10 cellular contexts compared by ENCODE assay signal in genomic region chr6:27280064-27280539, GRCh38. TPM values are rescaled to one million over a fixed set of nuclear protein-coding genes. Genes with fewer than 3 reads are reported as not detected.
DNase-seq lines count a peak whose midpoint lies in the region; ATAC-seq and TF ChIP-seq lines count a peak whose summit lies in the region.
"Had no signal": no experiment of that assay in that cellular context is flagged by ENCODE, and none has a peak within 500 bp of the region (broad histone marks: within the 10 kb centered on the region; RNA-seq: fewer than 3 reads in every experiment).

No MANE protein-coding gene starts in this region.

- peaks cover 63% of the 10 kb centered on the region for H3K27me3 Mint-ChIP-seq in activated T-helper 1 cell treated with anti-CD3 and anti-CD28 coated beads, Interleukin-12 subunit alpha, Interleukin-12 subunit beta, Interleukin-2, Interleukin-4 antibody, amounts not matched to agents 30 ng/mL and 10 ng/mL and 1 ng/mL, durations not matched to agents 14 hours and 24 hours and 36 hours (ENCODE audit: insufficient read depth)

- H3K9ac ChIP-seq in liver (ENCODE audit: low read depth in 1 of 2, low read length in 2 of 2), result no peak overlapping the region
- H3K9ac ChIP-seq: BLaER1 had no signal

- WGBS in liver, result 3% methylated on average over 17 of the region's 17 CpGs

- TF ChIP-seq RAD21 in liver (IDR thresholded peaks at IDR 0.05), result no peak

- ATAC-seq in omental fat pad (ENCODE audit: low FRiP score) (no peak), GM19463 (IDR thresholded peaks at IDR 0.05; ENCODE audit: unreplicated experiment) (no peak)

- peaks cover 3 to 28% (median 6%) of the 10 kb centered on the region in 4 donors for H3K9me3 ChIP-seq in liver (ENCODE audit: control insufficient read depth in 4 of 4, low read length in 3 of 4)
- H3K9me3 ChIP-seq: thoracic aorta had no signal

- no peaks in the 10 kb centered on the region for H3K36me3 ChIP-seq in liver (ENCODE audit: control insufficient read depth in 4 of 4, insufficient read depth in 3 of 4, low read depth in 1 of 4, low read length in 3 of 4)
- H3K36me3 ChIP-seq: BLaER1, thoracic aorta had no signal

- H3K4me3 Mint-ChIP-seq in activated T-helper 1 cell treated with anti-CD3 and anti-CD28 coated beads, Interleukin-12 subunit alpha, Interleukin-12 subunit beta, Interleukin-2, Interleukin-4 antibody, amounts not matched to agents 30 ng/mL and 10 ng/mL and 1 ng/mL, durations not matched to agents 14 hours and 24 hours and 36 hours, result peak overlapping the region; percentile 30

- H3K36me3 Mint-ChIP-seq in activated T-helper 1 cell treated with anti-CD3 and anti-CD28 coated beads, Interleukin-12 subunit alpha, Interleukin-12 subunit beta, Interleukin-2, Interleukin-4 antibody, amounts not matched to agents 30 ng/mL and 10 ng/mL and 1 ng/mL, durations not matched to agents 14 hours and 24 hours and 36 hours (ENCODE audit: low read depth), result peaks cover 4% of the 10 kb centered on the region

- intact Hi-C loops in activated T-helper 1 cell treated with anti-CD3 and anti-CD28 coated beads, Interleukin-12 subunit alpha, Interleukin-12 subunit beta, Interleukin-2, Interleukin-4 antibody, amounts not matched to agents 30 ng/mL and 10 ng/mL and 1 ng/mL, durations not matched to agents 14 hours and 24 hours and 36 hours (cut with micrococcal nuclease), result loop anchor here (5.0 to 10.0 kb wide), 2 partner anchors 392 to 1355 kb away; no protein-coding TSS in a partner anchor

- TF ChIP-seq CTCF in liver (IDR thresholded peaks at IDR 0.05; ENCODE audit: low read depth, low read length, missing input control), result no peak
- no peak for TF ChIP-seq CTCF in GM10266 (IDR thresholded peaks at IDR 0.05; ENCODE audit: control insufficient read depth, insufficient read depth, low read depth, missing control alignments)
- TF ChIP-seq CTCF in omental fat pad (IDR thresholded peaks at IDR 0.05), result no peak

- H3K27ac ChIP-seq in liver (ENCODE audit: low read depth in 1 of 2, low read length in 2 of 2), result no peak overlapping the region
- H3K27ac ChIP-seq: BLaER1, thoracic aorta had no signal

- H3K27me3 ChIP-seq in liver (ENCODE audit: control insufficient read depth in 4 of 4, insufficient read depth in 4 of 4, low read length in 3 of 4), result peaks cover 3 to 18% (median 17%) of the 10 kb centered on the region in 4 donors

- H3K27ac Mint-ChIP-seq in activated T-helper 1 cell treated with anti-CD3 and anti-CD28 coated beads, Interleukin-12 subunit alpha, Interleukin-12 subunit beta, Interleukin-2, Interleukin-4 antibody, amounts not matched to agents 30 ng/mL and 10 ng/mL and 1 ng/mL, durations not matched to agents 14 hours and 24 hours and 36 hours, result no peak overlapping the region

- peaks cover 7% of the 10 kb centered on the region for H3K4me1 Mint-ChIP-seq in activated T-helper 1 cell treated with anti-CD3 and anti-CD28 coated beads, Interleukin-12 subunit alpha, Interleukin-12 subunit beta, Interleukin-2, Interleukin-4 antibody, amounts not matched to agents 30 ng/mL and 10 ng/mL and 1 ng/mL, durations not matched to agents 14 hours and 24 hours and 36 hours (ENCODE audit: low read depth)

- DNase-seq in NCI-H1092 treated with DMSO at 0.1 percent for 48 hours (lab: John Stamatoyannopoulos, UW) (peak; percentile 8), NCI-H1092 (lab: John Stamatoyannopoulos, UW) (no peak), NCI-H1694 treated with DMSO at 0.1 percent for 48 hours (lab: John Stamatoyannopoulos, UW) (peak; percentile 30), GM10266 (ENCODE audit: extremely low spot score) (no peak), omental fat pad (ENCODE audit: low spot score) (no peak)
- no peak for DNase-seq in activated T-helper 1 cell treated with anti-CD3 and anti-CD28 coated beads, Interleukin-12 subunit alpha, Interleukin-12 subunit beta, Interleukin-2, Interleukin-4 antibody, amounts not matched to agents 30 ng/mL and 10 ng/mL and 1 ng/mL, durations not matched to agents 14 hours and 24 hours and 36 hours (ENCODE audit: low spot score)

- no peaks in the 10 kb centered on the region for H3K4me1 ChIP-seq in liver (ENCODE audit: control insufficient read depth in 4 of 4, insufficient read depth in 4 of 4, low read length in 3 of 4)
- H3K4me1 ChIP-seq: BLaER1 had no signal

- H3K4me3 ChIP-seq in liver (ENCODE audit: low read depth in 1 of 3, low read length in 3 of 3), result no peak overlapping the region
- H3K4me3 ChIP-seq: BLaER1, thoracic aorta had no signal

- peaks cover 30% of the 10 kb centered on the region for H3K9me3 Mint-ChIP-seq in activated T-helper 1 cell treated with anti-CD3 and anti-CD28 coated beads, Interleukin-12 subunit alpha, Interleukin-12 subunit beta, Interleukin-2, Interleukin-4 antibody, amounts not matched to agents 30 ng/mL and 10 ng/mL and 1 ng/mL, durations not matched to agents 14 hours and 24 hours and 36 hours

TF ChIP-seq in liver, 16 proteins besides CTCF, POLR2A, EP300 and RAD21:
- no peak for TF ChIP-seq SP1 (IDR thresholded peaks at IDR 0.05)
- TF ChIP-seq ATF3 (IDR thresholded peaks at IDR 0.05), result peak; percentile 98
- TF ChIP-seq REST (IDR thresholded peaks at IDR 0.05), result no peak
- no peak for TF ChIP-seq RXRA (IDR thresholded peaks at IDR 0.05)

RNA-seq across cellular contexts. Expression of gene POM121L2, which starts 32.0 kb away (rescaled TPM):
- not detected in 2 replicates for total RNA-seq in activated T-helper 1 cell treated with anti-CD3 and anti-CD28 coated beads, Interleukin-12 subunit alpha, Interleukin-12 subunit beta, Interleukin-2, Interleukin-4 antibody, amounts not matched to agents 30 ng/mL and 10 ng/mL and 1 ng/mL, durations not matched to agents 14 hours and 24 hours and 36 hours
- total RNA-seq in liver, result not detected
- polyA plus RNA-seq in liver, result not detected
- total RNA-seq in omental fat pad, result not detected
- total RNA-seq: thoracic aorta had no signal

RNA-seq across cellular contexts. Expression of gene PRSS16, which starts 32.6 kb away (rescaled TPM):
- 0.13 and 0.98 TPM in 2 replicates for total RNA-seq in activated T-helper 1 cell treated with anti-CD3 and anti-CD28 coated beads, Interleukin-12 subunit alpha, Interleukin-12 subunit beta, Interleukin-2, Interleukin-4 antibody, amounts not matched to agents 30 ng/mL and 10 ng/mL and 1 ng/mL, durations not matched to agents 14 hours and 24 hours and 36 hours
- total RNA-seq in liver (under 1 TPM in 1 of 2 donors, not detected in 1; 0.42 TPM), omental fat pad (1 to 10 TPM in 1 of 4 donors, under 1 TPM in 1, not detected in 2; 0.84 to 2.5 TPM)
- polyA plus RNA-seq in liver, result under 1 TPM in 1 of 2 donors, not detected in 1; 0.06 TPM
- total RNA-seq: thoracic aorta had no signal

Comparison
In these comparisons a context has a peak if more than half of its experiments do, and no peak if none do; other contexts are left out.
1. DNase-seq: peak in NCI-H1092 treated with DMSO at 0.1 percent for 48 hours (single experiment) and NCI-H1694 treated with DMSO at 0.1 percent for 48 hours (single experiment); none in NCI-H1092 (single experiment), activated T-helper 1 cell treated with anti-CD3 and anti-CD28 coated beads, Interleukin-12 subunit alpha, Interleukin-12 subunit beta, Interleukin-2, Interleukin-4 antibody, amounts not matched to agents 30 ng/mL and 10 ng/mL and 1 ng/mL, durations not matched to agents 14 hours and 24 hours and 36 hours (single experiment), GM10266 (single experiment) and omental fat pad (single experiment).